In the genomic region with DNA sequence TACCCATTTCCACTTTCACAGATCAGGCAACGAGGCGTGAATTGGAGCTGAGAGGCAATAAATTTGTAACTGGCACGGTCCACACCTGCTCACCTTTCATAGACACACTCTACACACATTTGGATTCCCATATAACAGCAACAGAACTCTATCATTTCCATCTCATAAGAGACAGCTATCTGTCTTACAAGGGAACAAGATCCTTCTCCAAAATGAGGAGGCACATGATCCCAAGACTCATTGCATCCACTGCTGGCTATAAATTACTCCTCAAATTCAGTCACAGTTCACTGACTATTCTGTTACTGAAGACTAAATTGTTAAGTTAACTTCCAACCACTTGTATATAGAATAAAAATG, we compare ENCODE assay signal across 2 cellular contexts.
TF ChIP-seq lines count a peak whose summit lies in the region.

No MANE protein-coding gene starts in this region.

TF ChIP-seq in SK-N-SH, 30 proteins besides CTCF, POLR2A, EP300 and RAD21:
- TF ChIP-seq, protein P1, sequence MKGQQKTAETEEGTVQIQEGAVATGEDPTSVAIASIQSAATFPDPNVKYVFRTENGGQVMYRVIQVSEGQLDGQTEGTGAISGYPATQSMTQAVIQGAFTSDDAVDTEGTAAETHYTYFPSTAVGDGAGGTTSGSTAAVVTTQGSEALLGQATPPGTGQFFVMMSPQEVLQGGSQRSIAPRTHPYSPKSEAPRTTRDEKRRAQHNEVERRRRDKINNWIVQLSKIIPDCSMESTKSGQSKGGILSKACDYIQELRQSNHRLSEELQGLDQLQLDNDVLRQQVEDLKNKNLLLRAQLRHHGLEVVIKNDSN (IDR thresholded peaks at IDR 0.05; ENCODE audit: borderline replicate concordance, low read depth), result no peak
- TF ChIP-seq FOXJ3 (CRISPR knock-in tag; IDR thresholded peaks at IDR 0.05) (no peak), RCOR1 (IDR thresholded peaks at IDR 0.05; ENCODE audit: low read length) (no peak), NFIC (IDR thresholded peaks at IDR 0.05; ENCODE audit: borderline replicate concordance) (no peak), JUND (IDR thresholded peaks at IDR 0.05) (no peak), SMC3 (IDR thresholded peaks at IDR 0.05; ENCODE audit: low read depth, low read length) (no peak), TCF12 (IDR thresholded peaks at IDR 0.05) (no peak), YY1 (IDR thresholded peaks at IDR 0.05; ENCODE audit: low read depth) (no peak), CHD2 (IDR thresholded peaks at IDR 0.05; ENCODE audit: low read length, partially characterized antibody) (no peak), FOXM1 (IDR thresholded peaks at IDR 0.05; ENCODE audit: low read depth) (no peak), RXRA (IDR thresholded peaks at IDR 0.05; ENCODE audit: borderline replicate concordance, low read depth) (no peak), MEF2A (IDR thresholded peaks at IDR 0.05; ENCODE audit: borderline replicate concordance, low read depth) (no peak), GATA2 (CRISPR knock-in tag; IDR thresholded peaks at IDR 0.05) (no peak), NRF1 (IDR thresholded peaks at IDR 0.05; ENCODE audit: low read depth, low read length) (no peak)
- TF ChIP-seq, protein P2, sequence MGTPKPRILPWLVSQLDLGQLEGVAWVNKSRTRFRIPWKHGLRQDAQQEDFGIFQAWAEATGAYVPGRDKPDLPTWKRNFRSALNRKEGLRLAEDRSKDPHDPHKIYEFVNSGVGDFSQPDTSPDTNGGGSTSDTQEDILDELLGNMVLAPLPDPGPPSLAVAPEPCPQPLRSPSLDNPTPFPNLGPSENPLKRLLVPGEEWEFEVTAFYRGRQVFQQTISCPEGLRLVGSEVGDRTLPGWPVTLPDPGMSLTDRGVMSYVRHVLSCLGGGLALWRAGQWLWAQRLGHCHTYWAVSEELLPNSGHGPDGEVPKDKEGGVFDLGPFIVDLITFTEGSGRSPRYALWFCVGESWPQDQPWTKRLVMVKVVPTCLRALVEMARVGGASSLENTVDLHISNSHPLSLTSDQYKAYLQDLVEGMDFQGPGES (IDR thresholded peaks at IDR 0.05; ENCODE audit: low read depth, low read length), result no peak
TF ChIP-seq in SK-N-SH: peak in this region for 0.

TF ChIP-seq in SK-N-SH treated with all-trans-retinoic acid at 6 μM for 48 hours, 23 proteins besides CTCF, POLR2A, EP300 and RAD21 (continued from another document):
- TF ChIP-seq, protein P3, sequence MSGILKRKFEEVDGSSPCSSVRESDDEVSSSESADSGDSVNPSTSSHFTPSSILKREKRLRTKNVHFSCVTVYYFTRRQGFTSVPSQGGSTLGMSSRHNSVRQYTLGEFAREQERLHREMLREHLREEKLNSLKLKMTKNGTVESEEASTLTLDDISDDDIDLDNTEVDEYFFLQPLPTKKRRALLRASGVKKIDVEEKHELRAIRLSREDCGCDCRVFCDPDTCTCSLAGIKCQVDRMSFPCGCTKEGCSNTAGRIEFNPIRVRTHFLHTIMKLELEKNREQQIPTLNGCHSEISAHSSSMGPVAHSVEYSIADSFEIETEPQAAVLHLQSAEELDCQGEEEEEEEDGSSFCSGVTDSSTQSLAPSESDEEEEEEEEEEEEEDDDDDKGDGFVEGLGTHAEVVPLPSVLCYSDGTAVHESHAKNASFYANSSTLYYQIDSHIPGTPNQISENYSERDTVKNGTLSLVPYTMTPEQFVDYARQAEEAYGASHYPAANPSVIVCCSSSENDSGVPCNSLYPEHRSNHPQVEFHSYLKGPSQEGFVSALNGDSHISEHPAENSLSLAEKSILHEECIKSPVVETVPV (CRISPR knock-in tag; IDR thresholded peaks at IDR 0.05), result no peak
- no peak for TF ChIP-seq ISL1 (CRISPR knock-in tag; IDR thresholded peaks at IDR 0.05)
- TF ChIP-seq ZC3H10 (CRISPR knock-in tag; IDR thresholded peaks at IDR 0.05), result no peak
- no peak for TF ChIP-seq PPARA (CRISPR knock-in tag; IDR thresholded peaks at IDR 0.05; ENCODE audit: borderline replicate concordance)
- no peak for TF ChIP-seq RARB (CRISPR knock-in tag; IDR thresholded peaks at IDR 0.05)
- TF ChIP-seq GLIS3 (CRISPR knock-in tag; IDR thresholded peaks at IDR 0.05), result no peak
- no peak for TF ChIP-seq SNAI2 (CRISPR knock-in tag; IDR thresholded peaks at IDR 0.05)
- TF ChIP-seq OSR1 (CRISPR knock-in tag; IDR thresholded peaks at IDR 0.05), result no peak
- TF ChIP-seq, protein P4, sequence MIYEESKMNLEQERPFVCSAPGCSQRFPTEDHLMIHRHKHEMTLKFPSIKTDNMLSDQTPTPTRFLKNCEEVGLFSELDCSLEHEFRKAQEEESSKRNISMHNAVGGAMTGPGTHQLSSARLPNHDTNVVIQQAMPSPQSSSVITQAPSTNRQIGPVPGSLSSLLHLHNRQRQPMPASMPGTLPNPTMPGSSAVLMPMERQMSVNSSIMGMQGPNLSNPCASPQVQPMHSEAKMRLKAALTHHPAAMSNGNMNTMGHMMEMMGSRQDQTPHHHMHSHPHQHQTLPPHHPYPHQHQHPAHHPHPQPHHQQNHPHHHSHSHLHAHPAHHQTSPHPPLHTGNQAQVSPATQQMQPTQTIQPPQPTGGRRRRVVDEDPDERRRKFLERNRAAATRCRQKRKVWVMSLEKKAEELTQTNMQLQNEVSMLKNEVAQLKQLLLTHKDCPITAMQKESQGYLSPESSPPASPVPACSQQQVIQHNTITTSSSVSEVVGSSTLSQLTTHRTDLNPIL (CRISPR knock-in tag; IDR thresholded peaks at IDR 0.05; ENCODE audit: low read depth), result no peak
